14 cellular contexts compared by ENCODE assay signal in genomic region chr4:183241322-183241640, GRCh38.
DNase-seq lines count a peak whose midpoint lies in the region; ATAC-seq and TF ChIP-seq lines count a peak whose summit lies in the region.
"Had no signal": no experiment of that assay in that cellular context is flagged by ENCODE, and none has a peak within 500 bp of the region (broad histone marks: within the 10 kb centered on the region; RNA-seq: fewer than 3 reads in every experiment).

No MANE protein-coding gene starts in this region.

- TF ChIP-seq CTCF in left ventricle myocardium inferior (IDR thresholded peaks at IDR 0.05; ENCODE audit: borderline replicate concordance), result no peak
- TF ChIP-seq CTCF in cardiac fibroblast (IDR thresholded peaks at IDR 0.05; ENCODE audit: low read depth, low read length), result no peak

- no peak overlapping the region for H3K27ac ChIP-seq in left ventricle myocardium inferior (replicated peaks)
- H3K27ac ChIP-seq in layer of hippocampus (ENCODE audit: low read depth, low read length), result peak overlapping the region; percentile 44
- H3K27ac ChIP-seq: gastroesophageal sphincter had no signal

- no peaks in the 10 kb centered on the region for H3K27me3 ChIP-seq in left ventricle myocardium inferior (ENCODE audit: low read depth)
- H3K27me3 ChIP-seq in layer of hippocampus (ENCODE audit: control insufficient read depth, insufficient read depth, low read length), result no peaks in the 10 kb centered on the region
- H3K27me3 ChIP-seq: gastroesophageal sphincter, transverse colon had no signal

- DNase-seq in Right ventricle myocardium superior, result no peak
- no peak for DNase-seq in left ventricle myocardium inferior
- peak; percentile 78 to 88 for DNase-seq in cardiac fibroblast (ENCODE audit: low read depth in 2 of 2)
- no peak for DNase-seq in NOMO-1 (lab: John Stamatoyannopoulos, UW; ENCODE audit: unreplicated experiment in 2 of 2)
- DNase-seq: activated CD4-positive, CD25-positive, alpha-beta regulatory T cell; activated naive CD4-positive, alpha-beta T cell treated with anti-CD3 and anti-CD28 coated beads, Interleukin-2, amount 10 ng/mL, durations not matched to agents 7 days and 5 days; MV-4-11; stimulated activated CD4-positive, alpha-beta T cell treated with anti-CD3 and anti-CD28 coated beads, Interleukin-4, amount 100 ng/mL, for 4 hours; transverse colon had no signal

- H3K9me3 ChIP-seq in left ventricle myocardium inferior (replicated peaks), result peaks cover 8% of the 10 kb centered on the region

- H3K36me3 ChIP-seq in left ventricle myocardium inferior, result peaks cover 14% of the 10 kb centered on the region
- H3K36me3 ChIP-seq: transverse colon had no signal

- H3K4me3 ChIP-seq in left ventricle myocardium inferior, result no peak overlapping the region
- no peak overlapping the region for H3K4me3 ChIP-seq in cardiac fibroblast (replicated peaks in 1 of 2; ENCODE audit: low read depth in 2 of 2, low read length in 2 of 2)
- H3K4me3 ChIP-seq: gastroesophageal sphincter, transverse colon had no signal

- intact Hi-C loops in Right ventricle myocardium superior (cut with DNase I) (no loop called here), left ventricle myocardium inferior (cut with micrococcal nuclease) (no loop called here)

- peaks cover 18% of the 10 kb centered on the region for H3K4me1 ChIP-seq in left ventricle myocardium inferior
- H3K4me1 ChIP-seq: gastroesophageal sphincter, transverse colon had no signal

- peak; percentile 38 for ATAC-seq in Right ventricle myocardium superior (ENCODE audit: poor library complexity)
- no peak for ATAC-seq in HG03521 (IDR thresholded peaks at IDR 0.05; ENCODE audit: unreplicated experiment)
- no peak for ATAC-seq in GM21825 (IDR thresholded peaks at IDR 0.05; ENCODE audit: unreplicated experiment)
- ATAC-seq in HG02938 (IDR thresholded peaks at IDR 0.05; ENCODE audit: unreplicated experiment), result no peak
- ATAC-seq: gastroesophageal sphincter had no signal

Comparison
In these comparisons a context has a peak if more than half of its experiments do, and no peak if none do; other contexts are left out.
1. DNase-seq: peak in cardiac fibroblast (2 of 2); none in Right ventricle myocardium superior (single experiment), left ventricle myocardium inferior (single experiment) and NOMO-1 (0 of 2).